16 cellular contexts compared by ENCODE assay signal in the genomic region with DNA sequence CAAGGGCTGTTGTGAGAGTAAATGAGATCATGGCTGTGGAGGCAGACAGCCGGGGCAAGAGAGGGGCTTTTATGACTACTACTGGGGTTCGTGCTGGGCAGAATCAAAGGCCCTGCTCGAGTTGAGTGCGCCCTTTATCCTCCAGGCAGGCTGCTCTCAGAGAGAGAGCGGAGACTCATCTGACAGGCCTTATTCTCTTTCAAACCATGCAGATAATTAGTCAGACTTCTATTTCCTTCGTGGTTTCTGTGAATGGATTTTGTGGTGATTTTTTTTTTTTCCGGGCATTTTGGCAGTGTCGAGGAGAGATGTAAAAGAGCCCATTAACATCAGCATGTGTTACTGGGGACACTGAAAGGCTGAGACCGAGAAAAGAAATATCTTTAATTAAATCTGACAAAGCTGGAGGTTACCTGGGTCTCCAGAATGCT.
DNase-seq lines count a peak whose midpoint lies in the region; ATAC-seq, FAIRE-seq and TF ChIP-seq lines count a peak whose summit lies in the region.
"Had no signal": no experiment of that assay in that cellular context is flagged by ENCODE, and none has a peak within 500 bp of the region (broad histone marks: within the 10 kb centered on the region; RNA-seq: fewer than 3 reads in every experiment).

No MANE protein-coding gene starts in this region.

- in situ Hi-C loops in HepG2 (cut with HindIII; ENCODE audit: extremely low pct_ligation_motif_present, low pct_unique_long_range_greater_than_20kb): no loop called here

- H3K27me3 ChIP-seq in PC-3 (ENCODE audit: low read length) (no peaks in the 10 kb centered on the region), HepG2 (ENCODE audit: control insufficient read depth in 1 of 2, insufficient read depth in 2 of 2, low read length in 2 of 2) (no peaks in the 10 kb centered on the region)
- H3K27me3 ChIP-seq: tibial artery had no signal

- H3F3A ChIP-seq in PC-3 (ENCODE audit: low read length, unreplicated experiment): no peaks in the 10 kb centered on the region

- TF ChIP-seq EP300 in HepG2 (IDR thresholded peaks at IDR 0.05; ENCODE audit: low read depth in 2 of 2, low read length in 2 of 2): no peak
- no peak for TF ChIP-seq EP300 in HepG2 (CRISPR knock-in tag; IDR thresholded peaks at IDR 0.05; ENCODE audit: borderline replicate concordance)

- ATAC-seq in PC-3: peak; percentile 36
- peak; percentile 52 for ATAC-seq in stimulated activated naive CD8-positive, alpha-beta T cell treated with anti-CD3 and anti-CD28 coated beads, Interleukin-15, amount 100 ng/mL, for 72 hours
- ATAC-seq in HepG2: no peak
- ATAC-seq in HG02623 (IDR thresholded peaks at IDR 0.05; ENCODE audit: unreplicated experiment): no peak

- no peaks in the 10 kb centered on the region for H3K27me3 Mint-ChIP-seq in glutamatergic neuron (ENCODE audit: unreplicated experiment)
- H3K27me3 Mint-ChIP-seq in stimulated activated naive CD8-positive, alpha-beta T cell treated with anti-CD3 and anti-CD28 coated beads, Interleukin-15, amount 100 ng/mL, for 72 hours: no peaks in the 10 kb centered on the region

- H3K4me1 Mint-ChIP-seq in glutamatergic neuron (ENCODE audit: low read depth, unreplicated experiment): peaks cover 10% of the 10 kb centered on the region
- H3K4me1 Mint-ChIP-seq in stimulated activated naive CD8-positive, alpha-beta T cell treated with anti-CD3 and anti-CD28 coated beads, Interleukin-15, amount 100 ng/mL, for 72 hours: peaks cover 8% of the 10 kb centered on the region

- DNase-seq in NCI-H2227 (lab: John Stamatoyannopoulos, UW; ENCODE audit: unreplicated experiment): peak; percentile 5
- DNase-seq in NCI-H2227 treated with DMSO at 0.1 percent for 48 hours (lab: John Stamatoyannopoulos, UW): no peak
- peak; percentile 54 for DNase-seq in PC-3
- DNase-seq in glutamatergic neuron: no peak
- DNase-seq in stimulated activated naive CD8-positive, alpha-beta T cell treated with anti-CD3 and anti-CD28 coated beads, Interleukin-15, amount 100 ng/mL, for 72 hours: no peak
- no peak for DNase-seq in HepG2 (ENCODE audit: low spot score)
- no peak for DNase-seq in cerebellar cortex (ENCODE audit: low spot score)
- DNase-seq: activated T-cell treated with anti-CD3 and anti-CD28 coated beads for 4 hours, cerebellar nuclear complex, IMR-90, NCI-H1694, RPMI8226, tibial artery had no signal

- H3K4me2 ChIP-seq in PC-3 (ENCODE audit: low read length): peak overlapping the region; percentile 37
- H3K4me2 ChIP-seq in HepG2 (ENCODE audit: low read depth, low read length): no peak overlapping the region

- peak overlapping the region; percentile 10 for H3K27ac Mint-ChIP-seq in glutamatergic neuron (ENCODE audit: unreplicated experiment)
- H3K27ac Mint-ChIP-seq in stimulated activated naive CD8-positive, alpha-beta T cell treated with anti-CD3 and anti-CD28 coated beads, Interleukin-15, amount 100 ng/mL, for 72 hours: peak overlapping the region in 1 of 2 donors; percentile 34

- 0 out of 2 replicates have a peak overlapping the region, but pooled peaks have one; percentile 23 for H3K9ac ChIP-seq in PC-3 (ENCODE audit: low read length)
- no peak overlapping the region for H3K9ac ChIP-seq in HepG2 (ENCODE audit: insufficient read depth, low read depth, low read length)

- H3K27ac ChIP-seq in PC-3 (ENCODE audit: low read length) (peak overlapping the region; percentile 75), HepG2 (ENCODE audit: extremely low read length, insufficient read depth, low read length) (no peak overlapping the region)
- H3K27ac ChIP-seq: 22Rv1, tibial artery had no signal

- H3K4me3 Mint-ChIP-seq in glutamatergic neuron (ENCODE audit: unreplicated experiment): no peak overlapping the region
- no peak overlapping the region for H3K4me3 Mint-ChIP-seq in stimulated activated naive CD8-positive, alpha-beta T cell treated with anti-CD3 and anti-CD28 coated beads, Interleukin-15, amount 100 ng/mL, for 72 hours

- H3K36me3 ChIP-seq in PC-3 (ENCODE audit: low read depth, low read length) (no peaks in the 10 kb centered on the region), HepG2 (replicated peaks in 1 of 2; ENCODE audit: control insufficient read depth in 1 of 2, insufficient read depth in 2 of 2, low read length in 2 of 2) (no peaks in the 10 kb centered on the region)
- H3K36me3 ChIP-seq: tibial artery had no signal

- intact Hi-C loops in PC-3 (cut with micrococcal nuclease) (no loop called here), HepG2 (cut with micrococcal nuclease; ENCODE audit: unreplicated experiment) (no loop called here)

- no peaks in the 10 kb centered on the region for H3K9me3 ChIP-seq in PC-3 (ENCODE audit: low read length)
- no peaks in the 10 kb centered on the region for H3K9me3 ChIP-seq in HepG2 (ENCODE audit: low read length)
- H3K9me3 ChIP-seq: tibial artery had no signal

- no peaks in the 10 kb centered on the region for H3K9me3 Mint-ChIP-seq in glutamatergic neuron (ENCODE audit: unreplicated experiment)
- no peaks in the 10 kb centered on the region for H3K9me3 Mint-ChIP-seq in stimulated activated naive CD8-positive, alpha-beta T cell treated with anti-CD3 and anti-CD28 coated beads, Interleukin-15, amount 100 ng/mL, for 72 hours

- 57% methylated on average over 9 of the region's 9 CpGs for WGBS in HepG2 (ENCODE audit: low lambda C conversion rate)

- 0 out of 2 replicates have a peak overlapping the region, but pooled peaks have one; percentile 18 for H3K4me3 ChIP-seq in PC-3 (ENCODE audit: low read length)
- no peak overlapping the region for H3K4me3 ChIP-seq in HepG2 (replicated peaks in 1 of 3; ENCODE audit: insufficient read depth in 1 of 3, low read depth in 2 of 3, low read length in 3 of 3)
- H3K4me3 ChIP-seq: tibial artery had no signal

- peaks cover 31% of the 10 kb centered on the region for H3K4me1 ChIP-seq in PC-3 (ENCODE audit: insufficient read depth, low read length)
- H3K4me1 ChIP-seq in HepG2 (ENCODE audit: insufficient read depth, low read length): peaks cover 8% of the 10 kb centered on the region
- H3K4me1 ChIP-seq: tibial artery had no signal

- BruUV-seq in PC-3 (replicated peaks; lab: Mats Ljungman, UMichigan) (no TSS peak), HepG2 (replicated peaks; lab: Mats Ljungman, UMichigan) (no TSS peak)

- TF ChIP-seq CTCF in PC-3 (conservative IDR thresholded peaks at IDR 0.05; ENCODE audit: low read depth, low read length): no peak
- TF ChIP-seq CTCF in glutamatergic neuron (IDR thresholded peaks at IDR 0.05; ENCODE audit: partially characterized antibody, unreplicated experiment): no peak
- no peak for TF ChIP-seq CTCF in HepG2 (CRISPR knock-in tag; IDR thresholded peaks at IDR 0.05)

- peak overlapping the region; percentile 54 for H2AFZ ChIP-seq in PC-3 (ENCODE audit: low read length)
- no peak overlapping the region for H2AFZ ChIP-seq in HepG2 (ENCODE audit: low read length)

- H3K79me2 ChIP-seq in PC-3 (ENCODE audit: low read length) (no peaks in the 10 kb centered on the region), HepG2 (ENCODE audit: insufficient read depth, low read length) (no peaks in the 10 kb centered on the region)

- POLR2A ChIA-PET in PC-3 (lab: Charles Lee; ENCODE audit: unreplicated experiment): no interaction called here
- POLR2A ChIA-PET in HepG2 (lab: Yijun Ruan, JAX): no interaction called here

- no peak for TF ChIP-seq POLR2A in HepG2 (IDR thresholded peaks at IDR 0.05; ENCODE audit: insufficient read depth in 1 of 2, low read depth in 2 of 2, low read length in 2 of 2)

- H3K9me2 ChIP-seq in PC-3 (replicated peaks; ENCODE audit: low read length): no peaks in the 10 kb centered on the region

- CTCF ChIA-PET in PC-3 (lab: Charles Lee) (no interaction called here), HepG2 (lab: Yijun Ruan, JAX; ENCODE audit: low intra/inter-chr PET ratio, low total read pairs) (no interaction called here)

- H4K20me1 ChIP-seq in PC-3 (ENCODE audit: low read length) (no peaks in the 10 kb centered on the region), HepG2 (ENCODE audit: insufficient read depth, low read length) (no peaks in the 10 kb centered on the region; the same call in 1 of the 2 replicates)

- TF ChIP-seq RAD21 in HepG2 (CRISPR knock-in tag; IDR thresholded peaks at IDR 0.05): no peak

- FAIRE-seq in HepG2 (lab: Jason Lieb, UNC): no peak
- FAIRE-seq: endothelial cell of umbilical vein had no signal

- H3K36me3 Mint-ChIP-seq in glutamatergic neuron (ENCODE audit: unreplicated experiment): no peaks in the 10 kb centered on the region

TF ChIP-seq in HepG2, 621 proteins besides CTCF, POLR2A, EP300 and RAD21 (continues in another document):
- TF ChIP-seq GABPB1 (CRISPR knock-in tag; IDR thresholded peaks at IDR 0.05) (no peak), ZNF788 (CRISPR knock-in tag; IDR thresholded peaks at IDR 0.05; ENCODE audit: borderline replicate concordance) (no peak), RBFOX2 (IDR thresholded peaks at IDR 0.05; ENCODE audit: low read depth, low read length) (no peak), ZNF616 (CRISPR knock-in tag; IDR thresholded peaks at IDR 0.05; ENCODE audit: low read depth) (no peak), HNRNPLL (IDR thresholded peaks at IDR 0.05; ENCODE audit: low read depth, low read length, poor library complexity, severe bottlenecking) (no peak)
- TF ChIP-seq, protein P1, sequence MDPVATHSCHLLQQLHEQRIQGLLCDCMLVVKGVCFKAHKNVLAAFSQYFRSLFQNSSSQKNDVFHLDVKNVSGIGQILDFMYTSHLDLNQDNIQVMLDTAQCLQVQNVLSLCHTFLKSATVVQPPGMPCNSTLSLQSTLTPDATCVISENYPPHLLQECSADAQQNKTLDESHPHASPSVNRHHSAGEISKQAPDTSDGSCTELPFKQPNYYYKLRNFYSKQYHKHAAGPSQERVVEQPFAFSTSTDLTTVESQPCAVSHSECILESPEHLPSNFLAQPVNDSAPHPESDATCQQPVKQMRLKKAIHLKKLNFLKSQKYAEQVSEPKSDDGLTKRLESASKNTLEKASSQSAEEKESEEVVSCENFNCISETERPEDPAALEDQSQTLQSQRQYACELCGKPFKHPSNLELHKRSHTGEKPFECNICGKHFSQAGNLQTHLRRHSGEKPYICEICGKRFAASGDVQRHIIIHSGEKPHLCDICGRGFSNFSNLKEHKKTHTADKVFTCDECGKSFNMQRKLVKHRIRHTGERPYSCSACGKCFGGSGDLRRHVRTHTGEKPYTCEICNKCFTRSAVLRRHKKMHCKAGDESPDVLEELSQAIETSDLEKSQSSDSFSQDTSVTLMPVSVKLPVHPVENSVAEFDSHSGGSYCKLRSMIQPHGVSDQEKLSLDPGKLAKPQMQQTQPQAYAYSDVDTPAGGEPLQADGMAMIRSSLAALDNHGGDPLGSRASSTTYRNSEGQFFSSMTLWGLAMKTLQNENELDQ (CRISPR knock-in tag; IDR thresholded peaks at IDR 0.05; ENCODE audit: borderline replicate concordance): no peak

Comparison
In these comparisons a context has a peak if more than half of its experiments do, and no peak if none do; other contexts are left out.
1. DNase-seq: peak in NCI-H2227 (single experiment) and PC-3 (single experiment); none in NCI-H2227 treated with DMSO at 0.1 percent for 48 hours (single experiment), glutamatergic neuron (single experiment), stimulated activated naive CD8-positive, alpha-beta T cell treated with anti-CD3 and anti-CD28 coated beads, Interleukin-15, amount 100 ng/mL, for 72 hours (0 of 2), HepG2 (single experiment) and cerebellar cortex (single experiment).
2. ATAC-seq: peak in PC-3 (single experiment) and stimulated activated naive CD8-positive, alpha-beta T cell treated with anti-CD3 and anti-CD28 coated beads, Interleukin-15, amount 100 ng/mL, for 72 hours (single experiment); none in HepG2 (single experiment) and HG02623 (single experiment).